In genomic region chr11:74307409-74307808, GRCh38 we compare ENCODE assay signal across 1 cellular context.
A peak's percentile ranks its signal among the peaks of the same experiment; 100 is the strongest.
TF ChIP-seq lines count a peak whose summit lies in the region.

No MANE protein-coding gene starts in this region.

TF ChIP-seq in SK-N-SH, 30 proteins besides CTCF, POLR2A, EP300 and RAD21 (continued from another document):
- peak; percentile 1; the same call in 1 of the 2 replicates for TF ChIP-seq PBX3 (IDR thresholded peaks at IDR 0.05)
- no peak for TF ChIP-seq MAX (IDR thresholded peaks at IDR 0.05; ENCODE audit: low read depth)
- TF ChIP-seq ZBTB33 (IDR thresholded peaks at IDR 0.05; ENCODE audit: borderline replicate concordance, low read depth), result no peak
- no peak for TF ChIP-seq RFX5 (IDR thresholded peaks at IDR 0.05; ENCODE audit: low read length)
- TF ChIP-seq POLR2AphosphoS5 (IDR thresholded peaks at IDR 0.05; ENCODE audit: low read depth, low read length), result no peak
- no peak for TF ChIP-seq GATA2 (CRISPR knock-in tag; IDR thresholded peaks at IDR 0.05)
- TF ChIP-seq EZH2phosphoT487 (IDR thresholded peaks at IDR 0.05; ENCODE audit: borderline replicate concordance, low read depth), result no peak
- TF ChIP-seq TEAD4 (IDR thresholded peaks at IDR 0.05; ENCODE audit: borderline replicate concordance, insufficient read depth), result 0 out of 2 replicates have a peak, but pooled peaks have one; percentile 39
- TF ChIP-seq NRF1 (IDR thresholded peaks at IDR 0.05; ENCODE audit: low read depth, low read length), result no peak
- no peak for TF ChIP-seq FOSL2 (IDR thresholded peaks at IDR 0.05; ENCODE audit: borderline replicate concordance, low read depth)
- TF ChIP-seq JUND (IDR thresholded peaks at IDR 0.05), result peak; percentile 34; the same call in 1 of the 2 replicates
- no peak for TF ChIP-seq FOXM1 (IDR thresholded peaks at IDR 0.05; ENCODE audit: low read depth)
- TF ChIP-seq YY1 (IDR thresholded peaks at IDR 0.05; ENCODE audit: low read depth), result no peak
- TF ChIP-seq TAF1 (IDR thresholded peaks at IDR 0.05; ENCODE audit: borderline replicate concordance, low read depth, low read length), result no peak
- no peak for TF ChIP-seq REST (IDR thresholded peaks at IDR 0.05; ENCODE audit: low read depth, low read length)
- no peak for TF ChIP-seq MXI1 (IDR thresholded peaks at IDR 0.05; ENCODE audit: low read depth, low read length)
- TF ChIP-seq CHD2 (IDR thresholded peaks at IDR 0.05; ENCODE audit: low read length, partially characterized antibody), result no peak
- no peak for TF ChIP-seq FOXJ3 (CRISPR knock-in tag; IDR thresholded peaks at IDR 0.05)
- TF ChIP-seq RXRA (IDR thresholded peaks at IDR 0.05; ENCODE audit: borderline replicate concordance, low read depth), result no peak
- no peak for TF ChIP-seq ELF1 (IDR thresholded peaks at IDR 0.05)
- no peak for TF ChIP-seq RCOR1 (IDR thresholded peaks at IDR 0.05; ENCODE audit: low read length)
- TF ChIP-seq IRF3 (IDR thresholded peaks at IDR 0.05; ENCODE audit: low read depth, low read length), result no peak
- TF ChIP-seq MEF2A (IDR thresholded peaks at IDR 0.05; ENCODE audit: borderline replicate concordance, low read depth), result no peak
- TF ChIP-seq USF1 (IDR thresholded peaks at IDR 0.05; ENCODE audit: borderline replicate concordance, low read depth), result no peak
- no peak for TF ChIP-seq SIN3A (IDR thresholded peaks at IDR 0.05; ENCODE audit: borderline replicate concordance, low read depth, low read length)
- TF ChIP-seq TCF12 (IDR thresholded peaks at IDR 0.05), result peak; percentile 43
- TF ChIP-seq GABPA (IDR thresholded peaks at IDR 0.05; ENCODE audit: low read depth), result no peak
- TF ChIP-seq NFIC (IDR thresholded peaks at IDR 0.05; ENCODE audit: borderline replicate concordance), result peak; percentile 90
TF ChIP-seq in SK-N-SH: peak in this region for 5.
